ENCODE assay signal across 16 cellular contexts in genomic region chr12:128690641-128691040, GRCh38.
"Had no signal": no experiment of that assay in that cellular context is flagged by ENCODE, and none has a peak within 500 bp of the region (broad histone marks: within the 10 kb centered on the region; RNA-seq: fewer than 3 reads in every experiment).

No MANE protein-coding gene starts in this region.

- H3K36me3 ChIP-seq: heart right ventricle, lower lobe of right lung, ovary, sigmoid colon, spleen, suprapubic skin had no signal

- H3K27me3 Mint-ChIP-seq: activated CD4-positive, alpha-beta memory T cell treated with anti-CD3 and anti-CD28 coated beads for 36 hours; activated CD8-positive, alpha-beta memory T cell treated with anti-CD3 and anti-CD28 coated beads, Interleukin-2, amount 10 ng/mL, durations not matched to agents 7 days and 5 days; activated naive CD4-positive, alpha-beta T cell treated with anti-CD3 and anti-CD28 coated beads, Interleukin-2, amount 10 ng/mL, durations not matched to agents 7 days and 5 days; activated T-cell treated with anti-CD3 and anti-CD28 coated beads, Interleukin-2, amount 50 U/mL, for 24 hours; stimulated activated naive CD8-positive, alpha-beta T cell treated with anti-CD3 and anti-CD28 coated beads, Interleukin-15, Interleukin-2, amounts not matched to agents 100 ng/mL and 50 ng/mL, for 24 hours had no signal

- H3K4me3 Mint-ChIP-seq: activated CD4-positive, alpha-beta memory T cell treated with anti-CD3 and anti-CD28 coated beads for 36 hours; activated CD8-positive, alpha-beta memory T cell treated with anti-CD3 and anti-CD28 coated beads, Interleukin-2, amount 10 ng/mL, durations not matched to agents 7 days and 5 days; activated naive CD4-positive, alpha-beta T cell treated with anti-CD3 and anti-CD28 coated beads, Interleukin-2, amount 10 ng/mL, durations not matched to agents 7 days and 5 days; activated T-cell treated with anti-CD3 and anti-CD28 coated beads, Interleukin-2, amount 50 U/mL, for 24 hours; stimulated activated naive CD8-positive, alpha-beta T cell treated with anti-CD3 and anti-CD28 coated beads, Interleukin-15, Interleukin-2, amounts not matched to agents 100 ng/mL and 50 ng/mL, for 24 hours had no signal

- H3K4me3 ChIP-seq: heart right ventricle, lower lobe of right lung, ovary, sigmoid colon, spleen, suprapubic skin had no signal

- H3K27ac Mint-ChIP-seq: activated CD4-positive, alpha-beta memory T cell treated with anti-CD3 and anti-CD28 coated beads for 36 hours; activated CD8-positive, alpha-beta memory T cell treated with anti-CD3 and anti-CD28 coated beads, Interleukin-2, amount 10 ng/mL, durations not matched to agents 7 days and 5 days; activated naive CD4-positive, alpha-beta T cell treated with anti-CD3 and anti-CD28 coated beads, Interleukin-2, amount 10 ng/mL, durations not matched to agents 7 days and 5 days; activated T-cell treated with anti-CD3 and anti-CD28 coated beads, Interleukin-2, amount 50 U/mL, for 24 hours; stimulated activated naive CD8-positive, alpha-beta T cell treated with anti-CD3 and anti-CD28 coated beads, Interleukin-15, Interleukin-2, amounts not matched to agents 100 ng/mL and 50 ng/mL, for 24 hours had no signal

- H3K27me3 ChIP-seq: ovary, sigmoid colon, suprapubic skin had no signal

- H3K27ac ChIP-seq: heart right ventricle, lower lobe of right lung, ovary, sigmoid colon, spleen, suprapubic skin, VCaP had no signal

- FAIRE-seq: astrocyte, frontal cortex had no signal

- H3K36me3 Mint-ChIP-seq: activated CD4-positive, alpha-beta memory T cell treated with anti-CD3 and anti-CD28 coated beads for 36 hours; activated CD8-positive, alpha-beta memory T cell treated with anti-CD3 and anti-CD28 coated beads, Interleukin-2, amount 10 ng/mL, durations not matched to agents 7 days and 5 days; activated naive CD4-positive, alpha-beta T cell treated with anti-CD3 and anti-CD28 coated beads, Interleukin-2, amount 10 ng/mL, durations not matched to agents 7 days and 5 days had no signal

- DNase-seq: activated CD4-positive, alpha-beta memory T cell treated with anti-CD3 and anti-CD28 coated beads for 36 hours; activated CD8-positive, alpha-beta memory T cell treated with anti-CD3 and anti-CD28 coated beads, Interleukin-2, amount 10 ng/mL, durations not matched to agents 7 days and 5 days; activated naive CD4-positive, alpha-beta T cell treated with anti-CD3 and anti-CD28 coated beads, Interleukin-2, amount 10 ng/mL, durations not matched to agents 7 days and 5 days; activated T-cell treated with anti-CD3 and anti-CD28 coated beads, Interleukin-2, amount 50 U/mL, for 24 hours; heart right ventricle; left cardiac atrium; lower lobe of right lung; ovary; sigmoid colon; spleen; trophoblast cell had no signal

- H3K9me3 ChIP-seq: heart right ventricle, lower lobe of right lung, ovary, sigmoid colon, spleen, suprapubic skin had no signal

- H3K9me3 Mint-ChIP-seq: activated T-cell treated with anti-CD3 and anti-CD28 coated beads, Interleukin-2, amount 50 U/mL, for 24 hours had no signal

- H3K4me1 ChIP-seq: heart right ventricle, lower lobe of right lung, sigmoid colon, spleen, suprapubic skin had no signal

- H3K4me1 Mint-ChIP-seq: activated CD8-positive, alpha-beta memory T cell treated with anti-CD3 and anti-CD28 coated beads, Interleukin-2, amount 10 ng/mL, durations not matched to agents 7 days and 5 days; activated naive CD4-positive, alpha-beta T cell treated with anti-CD3 and anti-CD28 coated beads, Interleukin-2, amount 10 ng/mL, durations not matched to agents 7 days and 5 days had no signal
